ENCODE assay signal across 22 cellular contexts in the genomic region with DNA sequence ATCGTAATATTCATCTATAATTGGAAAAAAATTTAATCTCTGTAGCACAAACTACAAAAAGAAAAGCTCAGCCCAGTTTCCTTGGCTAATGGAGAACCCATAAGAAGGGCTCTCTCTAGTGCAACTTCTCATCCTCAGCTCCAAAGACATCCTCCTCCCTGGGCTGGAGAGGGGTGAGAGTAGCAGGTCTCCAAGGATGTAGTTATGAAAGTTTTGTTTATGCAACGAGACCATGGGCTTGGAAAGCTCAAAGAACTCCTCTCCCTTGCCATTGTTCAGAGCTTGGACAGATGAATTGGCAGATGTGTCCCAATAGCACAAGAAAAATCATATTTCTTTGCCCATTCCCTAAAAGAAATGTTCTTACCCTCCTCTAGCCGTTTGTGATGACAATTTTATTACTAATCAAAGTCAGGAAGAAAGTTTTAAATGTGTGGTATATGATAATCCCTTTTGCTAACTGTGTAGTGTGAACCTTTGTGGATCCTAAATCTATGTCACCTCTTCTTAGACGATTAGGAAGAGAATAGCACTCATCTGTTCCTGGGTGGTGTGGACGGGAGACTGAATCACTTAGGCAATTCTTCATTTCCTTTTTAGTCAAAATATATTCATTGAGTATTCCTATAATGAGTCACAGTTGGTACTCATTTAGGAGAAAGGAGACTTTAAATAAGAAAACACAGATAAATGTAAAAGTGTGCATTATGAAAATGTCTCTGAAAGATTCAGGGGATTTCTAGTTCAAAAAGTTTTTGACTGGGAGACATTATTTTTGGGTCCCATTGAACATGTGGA. TPM values are rescaled to one million over a fixed set of nuclear protein-coding genes. Genes with fewer than 3 reads are reported as not detected.
DNase-seq lines count a peak whose midpoint lies in the region; ATAC-seq and TF ChIP-seq lines count a peak whose summit lies in the region.
"Had no signal": no experiment of that assay in that cellular context is flagged by ENCODE, and none has a peak within 500 bp of the region (broad histone marks: within the 10 kb centered on the region; RNA-seq: fewer than 3 reads in every experiment).

No MANE protein-coding gene starts in this region.

- peaks cover 18% of the 10 kb centered on the region for H3K4me1 Mint-ChIP-seq in activated naive CD4-positive, alpha-beta T cell treated with anti-CD3 and anti-CD28 coated beads for 36 hours (ENCODE audit: low read depth)
- H3K4me1 Mint-ChIP-seq: activated naive CD4-positive, alpha-beta T cell treated with anti-CD3 and anti-CD28 coated beads, Interleukin-2, amount 10 ng/mL, durations not matched to agents 7 days and 5 days; nephron progenitor cell; T-helper 17 cell had no signal

- DNase-seq in activated naive CD4-positive, alpha-beta T cell treated with anti-CD3 and anti-CD28 coated beads for 36 hours, result peak; percentile 55
- no peak for DNase-seq in activated naive CD4-positive, alpha-beta T cell treated with anti-CD3 and anti-CD28 coated beads, Interleukin-2, amount 50 U/mL, for 16 hours
- DNase-seq in HCEC 1CT (peak; percentile 66), epithelial cell of esophagus (ENCODE audit: low read depth) (peak; percentile 37), NCI-H146 treated with DMSO at 0.1 percent for 48 hours (lab: John Stamatoyannopoulos, UW; ENCODE audit: unreplicated experiment) (no peak), inferior parietal cortex (ENCODE audit: extremely low spot score) (no peak)
- no peak for DNase-seq in stimulated activated naive CD8-positive, alpha-beta T cell treated with anti-CD3 and anti-CD28 coated beads, Interleukin-15, Interleukin-2, amounts not matched to agents 100 U/mL and 50 U/mL, for 24 hours
- no peak for DNase-seq in effector CD4-positive, alpha-beta T cell
- DNase-seq: activated B cell treated with CpG ODN at 0.5 μM for 24 hours; activated naive CD4-positive, alpha-beta T cell treated with anti-CD3 and anti-CD28 coated beads, Interleukin-2, amount 10 ng/mL, durations not matched to agents 7 days and 5 days; dermis blood vessel endothelial cell; hypothalamus; kidney glomerular epithelial cell; mesendoderm; NCI-H1694; NCI-H226; nephron progenitor cell; NK-92 treated with Interleukin-12 subunit alpha and Interleukin-12 subunit beta, amount 100 ng/mL, for 24 hours; SHP77 treated with DMSO at 0.1 percent for 48 hours; T-helper 17 cell had no signal

- no peaks in the 10 kb centered on the region for H3K9me3 Mint-ChIP-seq in activated naive CD4-positive, alpha-beta T cell treated with anti-CD3 and anti-CD28 coated beads for 36 hours
- H3K9me3 Mint-ChIP-seq: activated B cell treated with CpG ODN at 0.5 μM for 24 hours; activated naive CD4-positive, alpha-beta T cell treated with anti-CD3 and anti-CD28 coated beads, Interleukin-2, amount 10 ng/mL, durations not matched to agents 7 days and 5 days; nephron progenitor cell; stimulated activated naive CD8-positive, alpha-beta T cell treated with anti-CD3 and anti-CD28 coated beads, Interleukin-15, Interleukin-2, amounts not matched to agents 100 ng/mL and 50 ng/mL, for 24 hours had no signal

- no peak overlapping the region for H3K4me3 ChIP-seq in epithelial cell of esophagus (ENCODE audit: low read length)

- TF ChIP-seq CTCF in epithelial cell of esophagus (IDR thresholded peaks at IDR 0.05; ENCODE audit: insufficient read depth, low read depth, low read length, missing control alignments), result no peak

- peak; percentile 36 for ATAC-seq in stimulated activated naive CD8-positive, alpha-beta T cell treated with anti-CD3 and anti-CD28 coated beads, Interleukin-15, Interleukin-2, amounts not matched to agents 100 U/mL and 50 U/mL, for 24 hours
- ATAC-seq: esophagus mucosa, T-helper 17 cell had no signal

- H3K27me3 Mint-ChIP-seq in activated naive CD4-positive, alpha-beta T cell treated with anti-CD3 and anti-CD28 coated beads for 36 hours (ENCODE audit: low read depth), result peaks cover 14% of the 10 kb centered on the region
- H3K27me3 Mint-ChIP-seq: activated B cell treated with CpG ODN at 0.5 μM for 24 hours had no signal

- intact Hi-C loops in activated naive CD4-positive, alpha-beta T cell treated with anti-CD3 and anti-CD28 coated beads for 36 hours (cut with micrococcal nuclease), result loop anchor here (1.0 to 10.0 kb wide), 4 partner anchors 72 to 312 kb away; a partner anchor contains a TSS

- H3K4me3 Mint-ChIP-seq in activated naive CD4-positive, alpha-beta T cell treated with anti-CD3 and anti-CD28 coated beads for 36 hours, result no peak overlapping the region
- H3K4me3 Mint-ChIP-seq: activated B cell treated with CpG ODN at 0.5 μM for 24 hours; activated naive CD4-positive, alpha-beta T cell treated with anti-CD3 and anti-CD28 coated beads, Interleukin-2, amount 10 ng/mL, durations not matched to agents 7 days and 5 days; nephron progenitor cell; stimulated activated naive CD8-positive, alpha-beta T cell treated with anti-CD3 and anti-CD28 coated beads, Interleukin-15, Interleukin-2, amounts not matched to agents 100 ng/mL and 50 ng/mL, for 24 hours; T-helper 17 cell had no signal

- CTCF ChIA-PET in activated naive CD4-positive, alpha-beta T cell treated with anti-CD3 and anti-CD28 coated beads for 36 hours (lab: Charles Lee), result interaction anchor here (1.0 kb wide), 1 partner anchor 43 kb away, joined by 8 read pairs; no protein-coding TSS in a partner anchor

- H3K27ac Mint-ChIP-seq in activated naive CD4-positive, alpha-beta T cell treated with anti-CD3 and anti-CD28 coated beads for 36 hours, result no peak overlapping the region
- H3K27ac Mint-ChIP-seq: activated B cell treated with CpG ODN at 0.5 μM for 24 hours; activated naive CD4-positive, alpha-beta T cell treated with anti-CD3 and anti-CD28 coated beads, Interleukin-2, amount 10 ng/mL, durations not matched to agents 7 days and 5 days; nephron progenitor cell; stimulated activated naive CD8-positive, alpha-beta T cell treated with anti-CD3 and anti-CD28 coated beads, Interleukin-15, Interleukin-2, amounts not matched to agents 100 ng/mL and 50 ng/mL, for 24 hours; T-helper 17 cell had no signal

- peaks cover 1% of the 10 kb centered on the region for H3K36me3 Mint-ChIP-seq in activated naive CD4-positive, alpha-beta T cell treated with anti-CD3 and anti-CD28 coated beads for 36 hours (ENCODE audit: low read depth)
- H3K36me3 Mint-ChIP-seq: activated naive CD4-positive, alpha-beta T cell treated with anti-CD3 and anti-CD28 coated beads, Interleukin-2, amount 10 ng/mL, durations not matched to agents 7 days and 5 days had no signal

RNA-seq across cellular contexts. Expression of a gene that starts 52.2 kb away (rescaled TPM):
- 1 to 10 TPM; 1.2 to 4.6 TPM for total RNA-seq in activated naive CD4-positive, alpha-beta T cell treated with anti-CD3 and anti-CD28 coated beads for 36 hours

Comparison
In these comparisons a context has a peak if more than half of its experiments do, and no peak if none do; other contexts are left out.
1. DNase-seq: peak in activated naive CD4-positive, alpha-beta T cell treated with anti-CD3 and anti-CD28 coated beads for 36 hours (single experiment), HCEC 1CT (single experiment) and epithelial cell of esophagus (single experiment); none in activated naive CD4-positive, alpha-beta T cell treated with anti-CD3 and anti-CD28 coated beads, Interleukin-2, amount 50 U/mL, for 16 hours (single experiment), stimulated activated naive CD8-positive, alpha-beta T cell treated with anti-CD3 and anti-CD28 coated beads, Interleukin-15, Interleukin-2, amounts not matched to agents 100 U/mL and 50 U/mL, for 24 hours (single experiment), NCI-H146 treated with DMSO at 0.1 percent for 48 hours (single experiment), effector CD4-positive, alpha-beta T cell (single experiment) and inferior parietal cortex (single experiment).